ENCODE assay signal across 8 cellular contexts in genomic region chr6:33081098-33081824, GRCh38. TPM values are rescaled to one million over a fixed set of nuclear protein-coding genes. Genes with fewer than 3 reads are reported as not detected.
DNase-seq lines count a peak whose midpoint lies in the region; ATAC-seq and TF ChIP-seq lines count a peak whose summit lies in the region.
"Had no signal": no experiment of that assay in that cellular context is flagged by ENCODE, and none has a peak within 500 bp of the region (broad histone marks: within the 10 kb centered on the region; RNA-seq: fewer than 3 reads in every experiment).

No MANE protein-coding gene starts in this region.

- peaks cover 44 to 57% (median 46%) of the 10 kb centered on the region in 3 donors for H3K4me1 Mint-ChIP-seq in IgD-negative memory B cell
- H3K4me1 Mint-ChIP-seq in T-helper 2 cell treated with Interferon-gamma antibody and Interleukin-4, amounts not matched to agents 5 μg/mL and 100 μg/mL, for 36 hours (ENCODE audit: low read depth), result peaks cover 32% of the 10 kb centered on the region

- no peaks in the 10 kb centered on the region for H3K27me3 Mint-ChIP-seq in IgD-negative memory B cell
- peaks cover 3% of the 10 kb centered on the region for H3K27me3 Mint-ChIP-seq in T-helper 2 cell treated with Interferon-gamma antibody and Interleukin-4, amounts not matched to agents 5 μg/mL and 100 μg/mL, for 36 hours (ENCODE audit: low read depth)

- H3K27ac Mint-ChIP-seq in IgD-negative memory B cell, result peak overlapping the region in 2 of 3 donors; percentile 86 to 94
- no peak overlapping the region for H3K27ac Mint-ChIP-seq in T-helper 2 cell treated with Interferon-gamma antibody and Interleukin-4, amounts not matched to agents 5 μg/mL and 100 μg/mL, for 36 hours

- peak overlapping the region; percentile 82 to 87 for H3K27ac ChIP-seq in coronary artery
- no peak overlapping the region for H3K27ac ChIP-seq in mesodermal cell (ENCODE audit: low read depth, low read length, severe bottlenecking)
- peak overlapping the region; percentile 51 to 76 for H3K27ac ChIP-seq in testis

- peaks cover 0 to 2% (median 0%) of the 10 kb centered on the region in 3 donors for H3K9me3 Mint-ChIP-seq in IgD-negative memory B cell
- no peaks in the 10 kb centered on the region for H3K9me3 Mint-ChIP-seq in T-helper 2 cell treated with Interferon-gamma antibody and Interleukin-4, amounts not matched to agents 5 μg/mL and 100 μg/mL, for 36 hours

- 79 to 83% methylated on average over 16 of the region's 16 CpGs for whole genome bisulfite sequencing in mesodermal cell (ENCODE audit: insufficient coverage in 2 of 2), 2 experiments
- WGBS in testis, 2 donors, result 52 to 62% methylated on average over 16 of the region's 16 CpGs

- H3K4me3 Mint-ChIP-seq in IgD-negative memory B cell, result peak overlapping the region; percentile 46 to 94 (median 88)
- H3K4me3 Mint-ChIP-seq in T-helper 2 cell treated with Interferon-gamma antibody and Interleukin-4, amounts not matched to agents 5 μg/mL and 100 μg/mL, for 36 hours, result no peak overlapping the region

- H3K36me3 Mint-ChIP-seq in IgD-negative memory B cell, result peaks cover 19% of the 10 kb centered on the region
- peaks cover 11% of the 10 kb centered on the region for H3K36me3 Mint-ChIP-seq in T-helper 2 cell treated with Interferon-gamma antibody and Interleukin-4, amounts not matched to agents 5 μg/mL and 100 μg/mL, for 36 hours (ENCODE audit: low read depth)

- H3K9me3 ChIP-seq in mesodermal cell (ENCODE audit: control insufficient read depth, low read length), result no peaks in the 10 kb centered on the region
- no peaks in the 10 kb centered on the region for H3K9me3 ChIP-seq in testis

- DNase-seq in coronary artery (ENCODE audit: low spot score) (no peak), testis (no peak), NCI-H2107 treated with DMSO at 0.1 percent for 48 hours (lab: John Stamatoyannopoulos, UW; ENCODE audit: unreplicated experiment) (no peak)
- DNase-seq in T-helper 2 cell treated with Interferon-gamma antibody and Interleukin-4, amounts not matched to agents 5 μg/mL and 100 μg/mL, for 36 hours (ENCODE audit: low spot score), result no peak
- DNase-seq: activated CD4-positive, CD25-positive, alpha-beta regulatory T cell treated with anti-CD3 and anti-CD28 coated beads, Interleukin-2, amount 50 U/mL, for 72 hours had no signal

- H3K36me3 ChIP-seq in mesodermal cell (ENCODE audit: control insufficient read depth, insufficient read depth, low read length), result peaks cover 6% of the 10 kb centered on the region
- no peaks in the 10 kb centered on the region for H3K36me3 ChIP-seq in testis (ENCODE audit: low read depth, missing control alignments)

- no peak for TF ChIP-seq POLR2A in testis (IDR thresholded peaks at IDR 0.05)

- TF ChIP-seq CTCF in coronary artery (IDR thresholded peaks at IDR 0.05) (no peak), testis (IDR thresholded peaks at IDR 0.05) (no peak)

- H3K4me1 ChIP-seq in mesodermal cell (ENCODE audit: control insufficient read depth, insufficient read depth, low read length, poor library complexity, severe bottlenecking) (no peaks in the 10 kb centered on the region), testis (no peaks in the 10 kb centered on the region)

- no peaks in the 10 kb centered on the region for H3K27me3 ChIP-seq in testis

- intact Hi-C loops in testis (cut with DNase I; ENCODE audit: low total_unique reads), result no loop called here

- H3K4me3 ChIP-seq in coronary artery (peak overlapping the region; percentile 77), mesodermal cell (ENCODE audit: extremely low read depth, insufficient read depth, low read length, poor library complexity, severe bottlenecking) (peak overlapping the region; percentile 36), testis (peak overlapping the region; percentile 44 to 58)

- ATAC-seq in GM18511 (IDR thresholded peaks at IDR 0.05; ENCODE audit: unreplicated experiment), result no peak

RNA-seq across cellular contexts. Expression of gene HLA-DPB1, which starts 5.5 kb away (rescaled TPM):
- polyA plus RNA-seq in IgD-negative memory B cell (2,247 TPM), testis (ENCODE audit: insufficient read depth, low read depth, low replicate concordance) (183 TPM)
- polyA plus RNA-seq in mesodermal cell (2013, experiment 1 of 2), result 14.4 TPM
- 10.3 TPM for polyA plus RNA-seq in mesodermal cell (2013, experiment 2 of 2)
- total RNA-seq in testis, result 10 to 100 TPM; 14.4 to 39.5 TPM

RNA-seq across cellular contexts. Expression of gene HLA-DPA1, which starts 7.8 kb away (rescaled TPM):
- 2,568 TPM for polyA plus RNA-seq in IgD-negative memory B cell
- 6.6 TPM for polyA plus RNA-seq in mesodermal cell (2013, experiment 1 of 2)
- polyA plus RNA-seq in mesodermal cell (2013, experiment 2 of 2), result 6.1 TPM
- 10 to 100 TPM; 26.5 to 48.9 TPM for total RNA-seq in testis
- polyA plus RNA-seq in testis (ENCODE audit: insufficient read depth, low read depth, low replicate concordance), result 143 TPM

Comparison
In these comparisons a context has a peak if more than half of its experiments do, and no peak if none do; other contexts are left out.
1. RNA of gene HLA-DPB1, which starts 5.5 kb away (polyA plus RNA-seq): 2,247 TPM in IgD-negative memory B cell (single experiment); 183 TPM in testis (single experiment); every median in the first group is over 10 times any median in the second.
2. RNA of gene HLA-DPA1, which starts 7.8 kb away (polyA plus RNA-seq): 2,568 TPM in IgD-negative memory B cell (single experiment); 143 TPM in testis (single experiment); every median in the first group is over 10 times any median in the second.
3. Peak in every context shown above with its lines, with median percentiles within 50 percentile points of each other: H3K4me3 ChIP-seq.